Comparison of ENCODE assay signal across 11 cellular contexts in the genomic region with DNA sequence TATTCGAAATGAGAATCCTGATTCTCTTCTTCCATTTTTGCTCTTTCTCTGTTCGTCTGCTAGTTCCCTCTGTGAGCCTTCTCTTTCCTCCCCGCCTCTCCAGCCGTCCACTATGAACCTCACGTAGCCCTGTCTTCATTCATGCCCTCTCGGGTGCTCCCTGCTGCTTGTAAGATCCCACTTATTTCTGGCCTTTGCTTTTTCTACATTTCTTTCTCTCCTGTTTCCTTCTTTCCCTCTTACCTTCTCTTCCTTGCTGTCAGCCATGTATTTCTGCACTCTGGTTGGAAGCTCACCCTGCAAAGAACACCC.
A peak's percentile ranks its signal among the peaks of the same experiment; 100 is the strongest.
DNase-seq lines count a peak whose midpoint lies in the region; ATAC-seq and TF ChIP-seq lines count a peak whose summit lies in the region.
"Had no signal": no experiment of that assay in that cellular context is flagged by ENCODE, and none has a peak within 500 bp of the region (broad histone marks: within the 10 kb centered on the region; RNA-seq: fewer than 3 reads in every experiment).

No MANE protein-coding gene starts in this region.

- H3K36me3 ChIP-seq in liver (ENCODE audit: control insufficient read depth in 4 of 4, insufficient read depth in 3 of 4, low read depth in 1 of 4, low read length in 3 of 4): no peaks in the 10 kb centered on the region
- no peaks in the 10 kb centered on the region for H3K36me3 ChIP-seq in stomach smooth muscle (ENCODE audit: control insufficient read depth in 2 of 2, insufficient read depth in 2 of 2, low read length in 2 of 2)

- H3K9me3 ChIP-seq in liver (ENCODE audit: control insufficient read depth in 4 of 4, low read length in 3 of 4): no peaks in the 10 kb centered on the region
- no peaks in the 10 kb centered on the region for H3K9me3 ChIP-seq in stomach smooth muscle (ENCODE audit: control insufficient read depth in 2 of 2, low read length in 2 of 2)

- H3K27me3 ChIP-seq in liver (ENCODE audit: control insufficient read depth in 4 of 4, insufficient read depth in 4 of 4, low read length in 3 of 4) (no peaks in the 10 kb centered on the region), stomach smooth muscle (ENCODE audit: control insufficient read depth in 1 of 2, insufficient read depth in 2 of 2, low read length in 2 of 2) (no peaks in the 10 kb centered on the region)

- H3K9ac ChIP-seq in liver (ENCODE audit: low read depth in 1 of 2, low read length in 2 of 2) (peak overlapping the region in 1 of 2 donors; percentile 27), stomach smooth muscle (ENCODE audit: low read length in 2 of 2) (peak overlapping the region; percentile 61 to 69)

- peak; percentile 22 for DNase-seq in HK-2 (ENCODE audit: unreplicated experiment)
- no peak for DNase-seq in NCI-H345 (lab: John Stamatoyannopoulos, UW)
- no peak for DNase-seq in stimulated activated naive CD4-positive, alpha-beta T cell (lab: John Stamatoyannopoulos, UW)
- no peak for DNase-seq in T-helper 1 cell
- DNase-seq: activated CD4-positive, alpha-beta T cell treated with anti-CD3 and anti-CD28 coated beads, Interleukin-2, amount 10 ng/mL, durations not matched to agents 24 days and 14 days; central memory CD4-positive, alpha-beta T cell; DMS153 had no signal

- TF ChIP-seq RAD21 in liver (IDR thresholded peaks at IDR 0.05): no peak

- peak overlapping the region; percentile 67 for H3K27ac ChIP-seq in cingulate gyrus (ENCODE audit: low read depth, low read length)
- peak overlapping the region; percentile 6 to 57 for H3K27ac ChIP-seq in liver (ENCODE audit: low read depth in 1 of 2, low read length in 2 of 2)
- H3K27ac ChIP-seq in stomach smooth muscle (ENCODE audit: low read length): peak overlapping the region; percentile 53

- H3K4me3 ChIP-seq in liver (ENCODE audit: low read depth in 1 of 3, low read length in 3 of 3) (no peak overlapping the region), stomach smooth muscle (ENCODE audit: low read length in 2 of 2) (peak overlapping the region; percentile 45 to 67)

- WGBS in liver: 81% methylated on average over 6 of the region's 6 CpGs

- TF ChIP-seq CTCF in liver (IDR thresholded peaks at IDR 0.05; ENCODE audit: low read depth, low read length, missing input control): no peak

- no peak for ATAC-seq in GM21390 (IDR thresholded peaks at IDR 0.05; ENCODE audit: unreplicated experiment)

- peaks cover 0 to 15% (median 5%) of the 10 kb centered on the region in 4 donors for H3K4me1 ChIP-seq in liver (ENCODE audit: control insufficient read depth in 4 of 4, insufficient read depth in 4 of 4, low read length in 3 of 4)
- H3K4me1 ChIP-seq in stomach smooth muscle (ENCODE audit: control insufficient read depth, insufficient read depth, low read length): peaks cover 40% of the 10 kb centered on the region

TF ChIP-seq in liver, 16 proteins besides CTCF, POLR2A, EP300 and RAD21:
- TF ChIP-seq EGR1 (IDR thresholded peaks at IDR 0.05; ENCODE audit: low read depth in 2 of 2) (no peak), JUND (IDR thresholded peaks at IDR 0.05) (no peak), FOXA1 (IDR thresholded peaks at IDR 0.05) (no peak), FOXA2 (IDR thresholded peaks at IDR 0.05) (no peak), YY1 (IDR thresholded peaks at IDR 0.05) (no peak), SP1 (IDR thresholded peaks at IDR 0.05) (no peak), HNF4A (conservative IDR thresholded peaks at IDR 0.05) (no peak), NR2F2 (IDR thresholded peaks at IDR 0.05) (no peak), GABPA (IDR thresholded peaks at IDR 0.05 in 1 of 2, conservative IDR thresholded peaks at IDR 0.05 in 1 of 2) (no peak), RXRA (IDR thresholded peaks at IDR 0.05) (no peak), HNF4G (IDR thresholded peaks at IDR 0.05) (no peak), TAF1 (conservative IDR thresholded peaks at IDR 0.05) (no peak)
- TF ChIP-seq, protein P1, sequence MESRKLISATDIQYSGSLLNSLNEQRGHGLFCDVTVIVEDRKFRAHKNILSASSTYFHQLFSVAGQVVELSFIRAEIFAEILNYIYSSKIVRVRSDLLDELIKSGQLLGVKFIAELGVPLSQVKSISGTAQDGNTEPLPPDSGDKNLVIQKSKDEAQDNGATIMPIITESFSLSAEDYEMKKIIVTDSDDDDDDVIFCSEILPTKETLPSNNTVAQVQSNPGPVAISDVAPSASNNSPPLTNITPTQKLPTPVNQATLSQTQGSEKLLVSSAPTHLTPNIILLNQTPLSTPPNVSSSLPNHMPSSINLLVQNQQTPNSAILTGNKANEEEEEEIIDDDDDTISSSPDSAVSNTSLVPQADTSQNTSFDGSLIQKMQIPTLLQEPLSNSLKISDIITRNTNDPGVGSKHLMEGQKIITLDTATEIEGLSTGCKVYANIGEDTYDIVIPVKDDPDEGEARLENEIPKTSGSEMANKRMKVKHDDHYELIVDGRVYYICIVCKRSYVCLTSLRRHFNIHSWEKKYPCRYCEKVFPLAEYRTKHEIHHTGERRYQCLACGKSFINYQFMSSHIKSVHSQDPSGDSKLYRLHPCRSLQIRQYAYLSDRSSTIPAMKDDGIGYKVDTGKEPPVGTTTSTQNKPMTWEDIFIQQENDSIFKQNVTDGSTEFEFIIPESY (IDR thresholded peaks at IDR 0.05): no peak
- TF ChIP-seq, protein P2, sequence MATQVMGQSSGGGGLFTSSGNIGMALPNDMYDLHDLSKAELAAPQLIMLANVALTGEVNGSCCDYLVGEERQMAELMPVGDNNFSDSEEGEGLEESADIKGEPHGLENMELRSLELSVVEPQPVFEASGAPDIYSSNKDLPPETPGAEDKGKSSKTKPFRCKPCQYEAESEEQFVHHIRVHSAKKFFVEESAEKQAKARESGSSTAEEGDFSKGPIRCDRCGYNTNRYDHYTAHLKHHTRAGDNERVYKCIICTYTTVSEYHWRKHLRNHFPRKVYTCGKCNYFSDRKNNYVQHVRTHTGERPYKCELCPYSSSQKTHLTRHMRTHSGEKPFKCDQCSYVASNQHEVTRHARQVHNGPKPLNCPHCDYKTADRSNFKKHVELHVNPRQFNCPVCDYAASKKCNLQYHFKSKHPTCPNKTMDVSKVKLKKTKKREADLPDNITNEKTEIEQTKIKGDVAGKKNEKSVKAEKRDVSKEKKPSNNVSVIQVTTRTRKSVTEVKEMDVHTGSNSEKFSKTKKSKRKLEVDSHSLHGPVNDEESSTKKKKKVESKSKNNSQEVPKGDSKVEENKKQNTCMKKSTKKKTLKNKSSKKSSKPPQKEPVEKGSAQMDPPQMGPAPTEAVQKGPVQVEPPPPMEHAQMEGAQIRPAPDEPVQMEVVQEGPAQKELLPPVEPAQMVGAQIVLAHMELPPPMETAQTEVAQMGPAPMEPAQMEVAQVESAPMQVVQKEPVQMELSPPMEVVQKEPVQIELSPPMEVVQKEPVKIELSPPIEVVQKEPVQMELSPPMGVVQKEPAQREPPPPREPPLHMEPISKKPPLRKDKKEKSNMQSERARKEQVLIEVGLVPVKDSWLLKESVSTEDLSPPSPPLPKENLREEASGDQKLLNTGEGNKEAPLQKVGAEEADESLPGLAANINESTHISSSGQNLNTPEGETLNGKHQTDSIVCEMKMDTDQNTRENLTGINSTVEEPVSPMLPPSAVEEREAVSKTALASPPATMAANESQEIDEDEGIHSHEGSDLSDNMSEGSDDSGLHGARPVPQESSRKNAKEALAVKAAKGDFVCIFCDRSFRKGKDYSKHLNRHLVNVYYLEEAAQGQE (IDR thresholded peaks at IDR 0.05): no peak
- TF ChIP-seq, protein P3, sequence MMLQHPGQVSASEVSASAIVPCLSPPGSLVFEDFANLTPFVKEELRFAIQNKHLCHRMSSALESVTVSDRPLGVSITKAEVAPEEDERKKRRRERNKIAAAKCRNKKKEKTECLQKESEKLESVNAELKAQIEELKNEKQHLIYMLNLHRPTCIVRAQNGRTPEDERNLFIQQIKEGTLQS (IDR thresholded peaks at IDR 0.05): no peak
- TF ChIP-seq, protein P4, sequence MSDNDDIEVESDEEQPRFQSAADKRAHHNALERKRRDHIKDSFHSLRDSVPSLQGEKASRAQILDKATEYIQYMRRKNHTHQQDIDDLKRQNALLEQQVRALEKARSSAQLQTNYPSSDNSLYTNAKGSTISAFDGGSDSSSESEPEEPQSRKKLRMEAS (IDR thresholded peaks at IDR 0.05): no peak

Comparison
In these comparisons a context has a peak if more than half of its experiments do, and no peak if none do; other contexts are left out.
1. H3K4me3 ChIP-seq: peak in stomach smooth muscle (2 of 2); none in liver (0 of 3).
2. Peak in every context shown above with its lines, with median percentiles within 50 percentile points of each other: H3K27ac ChIP-seq.